1 cellular context compared by ENCODE assay signal in genomic region chr7:46651561-46652088, GRCh38.
TF ChIP-seq lines count a peak whose summit lies in the region.

No MANE protein-coding gene starts in this region.

TF ChIP-seq in SK-N-SH treated with all-trans-retinoic acid at 6 μM for 48 hours, 23 proteins besides CTCF, POLR2A, EP300 and RAD21 (continued from another document):
- TF ChIP-seq TOX (CRISPR knock-in tag; IDR thresholded peaks at IDR 0.05; ENCODE audit: borderline replicate concordance) (no peak), ZC3H10 (CRISPR knock-in tag; IDR thresholded peaks at IDR 0.05) (no peak), ZNF8 (CRISPR knock-in tag; IDR thresholded peaks at IDR 0.05) (no peak)
TF ChIP-seq in SK-N-SH treated with all-trans-retinoic acid at 6 μM for 48 hours: peak in this region for 0.
